8 cellular contexts compared by ENCODE assay signal in the genomic region with DNA sequence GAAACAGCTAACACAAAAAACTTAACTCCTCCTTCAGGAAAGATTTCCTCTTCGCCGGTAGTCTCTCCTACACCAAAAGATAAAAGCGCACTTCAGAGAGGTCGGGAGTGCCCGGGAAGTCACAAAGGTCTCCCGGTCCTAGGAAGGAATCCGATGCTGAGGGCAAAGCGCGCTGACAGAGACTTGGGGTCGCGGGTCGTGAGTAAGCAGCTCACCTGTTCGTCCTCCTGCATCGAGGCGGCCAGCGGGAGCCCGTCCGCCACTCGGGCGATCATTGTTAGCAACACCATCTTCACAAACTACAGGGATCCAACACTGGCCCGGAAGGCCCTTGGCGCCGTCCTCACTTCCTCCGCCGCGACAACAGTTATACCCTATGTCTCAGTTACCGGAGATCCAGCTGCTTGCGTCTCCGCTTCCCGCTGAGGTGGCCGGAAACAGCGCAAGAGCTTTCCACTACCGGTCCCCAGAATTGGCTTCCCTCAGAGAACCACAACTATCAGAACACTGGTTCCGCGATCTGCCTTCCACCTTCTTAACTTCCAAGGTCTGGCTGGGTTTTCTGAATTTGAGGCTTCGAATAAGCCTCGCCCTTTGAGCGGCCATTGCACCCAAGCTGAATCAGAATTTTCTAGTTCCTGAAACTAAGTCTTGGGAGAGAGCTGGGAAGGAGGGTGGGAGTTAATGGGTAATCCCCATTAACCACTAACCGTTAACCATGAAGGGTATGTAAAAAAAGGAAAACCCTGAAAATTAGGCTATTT. TPM values are rescaled to one million over a fixed set of nuclear protein-coding genes. Genes with fewer than 3 reads are reported as not detected.
DNase-seq lines count a peak whose midpoint lies in the region; ATAC-seq and TF ChIP-seq lines count a peak whose summit lies in the region.

Gene SEC22B, minus strand, starts transcription at position 429 of the 764 bp plus-strand sequence. Its CDS starts 139 bp downstream, at position 290.

- TF ChIP-seq CTCF in C4-2B (conservative IDR thresholded peaks at IDR 0.05) (no peak), left lung (IDR thresholded peaks at IDR 0.05) (no peak)

- H3K4me3 Mint-ChIP-seq in dendritic cell treated with granulocyte-macrophage colony-stimulating factor and Interleukin-4, amounts not matched to agents 40 ng/mL and 50 ng/mL, for 4 days, result peak within 1 kb of the TSS; percentile 95

- intact Hi-C loops in dendritic cell treated with granulocyte-macrophage colony-stimulating factor and Interleukin-4, amounts not matched to agents 40 ng/mL and 50 ng/mL, for 4 days (cut with micrococcal nuclease), result no loop called here
- intact Hi-C loops in left lung (cut with DNase I), result no loop called here

- H3K4me1 Mint-ChIP-seq in dendritic cell treated with granulocyte-macrophage colony-stimulating factor and Interleukin-4, amounts not matched to agents 40 ng/mL and 50 ng/mL, for 4 days (ENCODE audit: low read depth), result peaks cover 5% of the 10 kb centered on the region

- H3K27ac Mint-ChIP-seq in dendritic cell treated with granulocyte-macrophage colony-stimulating factor and Interleukin-4, amounts not matched to agents 40 ng/mL and 50 ng/mL, for 4 days, result peak within 1 kb of the TSS; percentile 99

- peaks cover 8% of the 10 kb centered on the region for H3K36me3 Mint-ChIP-seq in dendritic cell treated with granulocyte-macrophage colony-stimulating factor and Interleukin-4, amounts not matched to agents 40 ng/mL and 50 ng/mL, for 4 days (ENCODE audit: low read depth)

- H3K27me3 Mint-ChIP-seq in dendritic cell treated with granulocyte-macrophage colony-stimulating factor and Interleukin-4, amounts not matched to agents 40 ng/mL and 50 ng/mL, for 4 days, result peaks cover 2% of the 10 kb centered on the region

- no peaks in the 10 kb centered on the region for H3K9me3 Mint-ChIP-seq in dendritic cell treated with granulocyte-macrophage colony-stimulating factor and Interleukin-4, amounts not matched to agents 40 ng/mL and 50 ng/mL, for 4 days

- H3K27ac ChIP-seq in C4-2B, result peak within 1 kb of the TSS; percentile 86
- peak within 1 kb of the TSS; percentile 90 to 96 for H3K27ac ChIP-seq in left lung

- no peaks in the 10 kb centered on the region for H3K27me3 ChIP-seq in left lung

- H3K9me3 ChIP-seq in left lung, result no peaks in the 10 kb centered on the region

- DNase-seq in NCI-H748 (lab: John Stamatoyannopoulos, UW; ENCODE audit: unreplicated experiment) (peak; percentile 96), left lung (peak; percentile 90 to 92)
- peak; percentile 84 for DNase-seq in activated CD4-positive, alpha-beta T cell treated with anti-CD3 and anti-CD28 coated beads, Interleukin-2, amount 50 U/mL, for 1 hour
- peak; percentile 76 for DNase-seq in stimulated activated CD4-positive, alpha-beta T cell treated with anti-CD3 and anti-CD28 coated beads, Interleukin-2, amount 100 ng/mL, for 4 hours (ENCODE audit: low read depth)

- H3K4me1 ChIP-seq in left lung, result peaks cover 7 to 10% of the 10 kb centered on the region in 2 donors

- peak within 1 kb of the TSS; percentile 65 to 92 for H3K4me3 ChIP-seq in left lung

- ATAC-seq in GM19395 (IDR thresholded peaks at IDR 0.05; ENCODE audit: unreplicated experiment) (peak; percentile 96), HG03558 (IDR thresholded peaks at IDR 0.05; ENCODE audit: extremely low read depth, unreplicated experiment) (peak; percentile 92), left lung (peak; percentile 94)

- no peaks in the 10 kb centered on the region for H3K36me3 ChIP-seq in left lung

RNA-seq across cellular contexts. Expression of gene SEC22B, which starts in this region (rescaled TPM):
- total RNA-seq in left lung, result 10 to 100 TPM; 35.8 to 36.1 TPM

Comparison
In these comparisons a context has a peak if more than half of its experiments do, and no peak if none do; other contexts are left out.
1. Peak in every context shown above with its lines: DNase-seq, ATAC-seq, H3K4me3 ChIP-seq and H3K27ac ChIP-seq.